8 cellular contexts compared by ENCODE assay signal in the genomic region with DNA sequence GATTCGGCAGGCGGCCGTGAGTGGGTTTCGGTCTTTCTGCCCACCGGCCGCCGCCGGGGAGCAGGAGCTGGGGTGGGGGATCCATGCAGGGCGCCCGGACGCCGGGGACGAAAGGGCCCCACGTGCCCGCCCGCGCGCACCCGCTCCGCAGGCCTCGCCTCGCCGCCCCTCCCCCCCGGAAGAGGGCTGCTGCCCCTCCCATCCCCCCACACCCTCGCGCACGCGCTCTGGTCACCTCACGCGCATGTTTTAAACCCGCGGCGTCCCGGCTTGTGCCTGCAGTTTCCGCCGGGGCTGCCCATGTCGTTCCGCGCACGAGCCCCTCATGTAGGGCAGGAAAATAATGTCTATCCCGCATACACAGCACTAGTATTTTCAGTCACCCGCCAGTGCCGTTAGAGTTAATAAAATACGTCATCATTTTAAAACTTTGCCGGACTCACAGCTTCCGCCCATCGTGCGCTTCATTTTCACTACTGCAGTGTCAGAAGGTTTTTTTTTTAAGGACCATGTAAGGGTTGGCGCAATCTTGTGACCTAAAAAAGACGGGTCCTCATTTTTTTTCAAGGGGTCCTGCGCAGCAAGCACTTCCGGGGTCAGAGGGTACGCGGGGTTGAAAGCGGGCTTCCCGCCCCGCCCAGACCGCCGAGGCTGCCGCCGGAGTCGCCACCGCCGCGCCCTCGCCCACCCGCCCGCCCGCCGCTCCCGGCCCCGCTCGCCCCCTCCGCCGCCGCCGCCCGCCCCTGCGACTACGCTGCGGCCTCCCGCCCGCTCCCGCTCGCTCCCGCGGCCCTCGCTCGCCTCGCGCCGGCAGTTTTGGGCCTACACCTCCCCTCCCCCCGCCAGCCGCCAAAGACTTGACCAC. TPM values are rescaled to one million over a fixed set of nuclear protein-coding genes. Genes with fewer than 3 reads are reported as not detected.
DNase-seq lines count a peak whose midpoint lies in the region; ATAC-seq, FAIRE-seq and TF ChIP-seq lines count a peak whose summit lies in the region.

A gene (plus strand): TSS at position 640 of the 865 bp plus-strand sequence. CDS start 267 bp downstream, outside the sequence.

- ATAC-seq in HG03442 (IDR thresholded peaks at IDR 0.05; ENCODE audit: unreplicated experiment): peak; percentile 32

- H3K36me3 ChIP-seq in keratinocyte (ENCODE audit: control insufficient read depth in 2 of 2, extremely low read depth in 1 of 2, insufficient read depth in 2 of 2, low read length in 2 of 2): peaks cover 0 to 14% of the 10 kb centered on the region in 2 experiments

- no peaks in the 10 kb centered on the region for H3K9me3 ChIP-seq in keratinocyte (ENCODE audit: control insufficient read depth, low read depth, low read length)

- H3K4me3 ChIP-seq in AG10803 (ENCODE audit: low read length): peak within 1 kb of the TSS; percentile 96
- peak within 1 kb of the TSS; percentile 82 to 98 (median 91) for H3K4me3 ChIP-seq in keratinocyte (ENCODE audit: control insufficient read depth in 2 of 3, extremely low read depth in 1 of 3, insufficient read depth in 2 of 3, low read depth in 1 of 3, low read length in 3 of 3)

- peaks cover 26% of the 10 kb centered on the region for H3K79me2 ChIP-seq in keratinocyte (ENCODE audit: control insufficient read depth, insufficient read depth, low read length)

- peak within 1 kb of the TSS; percentile 92 for H2AFZ ChIP-seq in keratinocyte (ENCODE audit: control insufficient read depth, low read length)

- FAIRE-seq in keratinocyte (lab: Jason Lieb, UNC): no peak

- H3K9ac ChIP-seq in keratinocyte (ENCODE audit: control insufficient read depth, extremely low read depth, insufficient read depth, low read length): peak within 1 kb of the TSS; percentile 99

- peak; percentile 95 for DNase-seq in AG10803 (ENCODE audit: low read depth)
- peak; percentile 87 for DNase-seq in GM19238 (ENCODE audit: insufficient read length, low spot score)
- DNase-seq in NCI-H524 (lab: John Stamatoyannopoulos, UW): peak; percentile 69 to 89
- peak; percentile 98 for DNase-seq in activated CD4-positive, alpha-beta T cell treated with anti-CD3 and anti-CD28 coated beads for 1 hour
- peak; percentile 94 for DNase-seq in cerebellar cortex (ENCODE audit: low spot score)
- DNase-seq in keratinocyte (ENCODE audit: low read depth, low spot score): peak; percentile 69
- peak; percentile 99 for DNase-seq in stimulated activated CD4-positive, alpha-beta T cell treated with anti-CD3 and anti-CD28 coated beads, Interleukin-12 subunit alpha, Interleukin-12 subunit beta, amount 100 ng/mL, for 4 hours

- peak within 1 kb of the TSS; percentile 97 for H3K4me2 ChIP-seq in keratinocyte (ENCODE audit: control insufficient read depth, extremely low read depth, insufficient read depth, low read depth, low read length)

- dilution Hi-C loops in keratinocyte (cut with MboI; ENCODE audit: extremely low pct_ligation_motif_present, low sequenced_read_pairs): no loop called here

- H4K20me1 ChIP-seq in keratinocyte (ENCODE audit: control insufficient read depth, extremely low read depth, insufficient read depth, low read length): peaks cover 3% of the 10 kb centered on the region

- H3K27ac ChIP-seq in keratinocyte (ENCODE audit: control insufficient read depth, insufficient read depth, low read length): peak within 1 kb of the TSS; percentile 100

- no peaks in the 10 kb centered on the region for H3K9me1 ChIP-seq in keratinocyte (ENCODE audit: control insufficient read depth, extremely low read depth, insufficient read depth, low read length)

- no peaks in the 10 kb centered on the region for H3K27me3 ChIP-seq in keratinocyte (ENCODE audit: control insufficient read depth, extremely low read depth, insufficient read depth, low read length)

- no peak for TF ChIP-seq CTCF in AG10803 (conservative IDR thresholded peaks at IDR 0.05; ENCODE audit: low read length)
- no peak for TF ChIP-seq CTCF in keratinocyte (optimal IDR thresholded peaks at IDR 0.05 in 1 of 3, IDR thresholded peaks at IDR 0.05 in 1 of 3, conservative IDR thresholded peaks at IDR 0.05 in 1 of 3; ENCODE audit: extremely low read depth in 1 of 3, insufficient read depth in 2 of 3, low read length in 3 of 3)

- peaks cover 45% of the 10 kb centered on the region for H3K4me1 ChIP-seq in keratinocyte (ENCODE audit: control insufficient read depth, extremely low read depth, insufficient read depth, low read length)

RNA-seq across cellular contexts. Expression of the gene that starts here (rescaled TPM):
- polyA plus RNA-seq in keratinocyte: 65.9 to 151 TPM (median 86.8 TPM) in 3 replicates
- 68.6 TPM for polyA plus RNA-seq in keratinocyte (2011; ENCODE audit: low read depth)
- polyA plus RNA-seq in keratinocyte (2011; cell fraction: cytosol; rRNA removed): 118 and 127 TPM in 2 replicates
- 99.3 and 116 TPM in 2 replicates for polyA plus RNA-seq in keratinocyte (2011; cell fraction: nucleus; rRNA removed)
- polyA plus RNA-seq in keratinocyte (2012; ENCODE audit: low replicate concordance): 234 and 283 TPM in 2 replicates
- 57.8 to 120 TPM (median 62.8 TPM) in 3 replicates for polyA minus RNA-seq in keratinocyte
- polyA minus RNA-seq in keratinocyte (2011; cell fraction: cytosol; rRNA and poly(A)+ RNA removed): 93.2 TPM
- 30.5 and 40.4 TPM in 2 replicates for polyA minus RNA-seq in keratinocyte (2011; cell fraction: nucleus; rRNA and poly(A)+ RNA removed)

Comparison
In these comparisons a context has a peak if more than half of its experiments do, and no peak if none do; other contexts are left out.
1. Peak in every context shown above with its lines: DNase-seq, ATAC-seq, H3K4me3 ChIP-seq and H3K27ac ChIP-seq.